In the genomic region with DNA sequence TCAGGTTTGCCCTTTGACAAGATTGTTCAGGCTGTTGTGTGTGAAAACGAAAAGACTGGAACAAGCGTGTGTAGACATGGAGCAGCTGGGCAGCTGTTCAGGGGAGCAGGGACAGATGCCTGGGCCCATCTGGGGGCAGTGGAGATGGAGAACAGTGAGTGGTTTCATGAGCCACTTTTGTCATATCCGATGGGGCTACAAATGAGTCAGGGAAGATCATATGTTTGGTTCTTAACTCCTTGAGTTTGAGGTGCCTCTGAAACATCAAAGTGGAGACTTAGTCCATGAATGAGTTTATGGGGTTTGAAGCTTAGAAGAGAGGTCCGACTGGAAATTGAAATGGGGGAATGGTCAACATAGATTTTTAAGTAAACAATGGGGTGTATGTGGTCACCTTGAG, we compare ENCODE assay signal across 29 cellular contexts.
"Had no signal": no experiment of that assay in that cellular context is flagged by ENCODE, and none has a peak within 500 bp of the region (broad histone marks: within the 10 kb centered on the region; RNA-seq: fewer than 3 reads in every experiment).

No MANE protein-coding gene starts in this region.

- H3K27me3 ChIP-seq: dorsolateral prefrontal cortex, gastrocnemius medialis, right atrium auricular region, stomach, thyroid gland, vagina had no signal

- H3K36me3 Mint-ChIP-seq: memory B cell had no signal

- H3K9me3 Mint-ChIP-seq: endodermal cell, memory B cell, nephron progenitor cell had no signal

- H3K27ac ChIP-seq: dorsolateral prefrontal cortex, epithelial cell of prostate, gastrocnemius medialis, prostate gland, right atrium auricular region, stomach, thyroid gland, vagina had no signal

- H3K27ac Mint-ChIP-seq: endodermal cell, memory B cell, nephron progenitor cell had no signal

- H3K36me3 ChIP-seq: gastrocnemius medialis, prostate gland, right atrium auricular region, stomach, thyroid gland, vagina had no signal

- DNase-seq: dorsolateral prefrontal cortex; effector CD8-positive, alpha-beta T cell; endodermal cell; foreskin fibroblast; gastrocnemius medialis; head of caudate nucleus; kidney; midbrain; naive thymus-derived CD8-positive, alpha-beta T cell; nephron progenitor cell; nucleus accumbens; stimulated activated CD4-positive, alpha-beta T cell treated with anti-CD3 and anti-CD28 coated beads, Interleukin-12 subunit alpha, Interleukin-12 subunit beta, amount 100 ng/mL, for 4 hours; stimulated activated CD4-positive, alpha-beta T cell treated with anti-CD3 and anti-CD28 coated beads, Interleukin-1b, Interleukin-23, amount 100 ng/mL, for 48 hours; stimulated activated CD4-positive, alpha-beta T cell treated with anti-CD3 and anti-CD28 coated beads, Interleukin-4, amount 100 ng/mL, for 1 hour; stimulated activated CD8-positive, alpha-beta memory T cell treated with anti-CD3 and anti-CD28 coated beads, Interleukin-4, amount 100 ng/mL, for 48 hours; stimulated activated naive CD4-positive, alpha-beta T cell treated with Interleukin-2 at 50 U/mL for 16 hours; stomach; thyroid gland; trophoblast cell had no signal

- ATAC-seq: esophagus mucosa; gastrocnemius medialis; left lobe of liver; naive thymus-derived CD8-positive, alpha-beta T cell; sciatic nerve had no signal

- H3K4me1 Mint-ChIP-seq: memory B cell; naive thymus-derived CD8-positive, alpha-beta T cell; nephron progenitor cell had no signal

- H3K4me1 ChIP-seq: gastrocnemius medialis, prostate gland, right atrium auricular region, stomach, thyroid gland, vagina had no signal

- H3K4me3 Mint-ChIP-seq: endodermal cell; memory B cell; naive thymus-derived CD8-positive, alpha-beta T cell; nephron progenitor cell had no signal

- H3K4me2 ChIP-seq: smooth muscle cell had no signal

- H3K4me3 ChIP-seq: dorsolateral prefrontal cortex, gastrocnemius medialis, lung, prostate gland, right atrium auricular region, smooth muscle cell, stomach, thyroid gland, vagina had no signal
